ENCODE assay signal across 15 cellular contexts in genomic region chr1:203656796-203657620, GRCh38. TPM values are rescaled to one million over a fixed set of nuclear protein-coding genes. Genes with fewer than 3 reads are reported as not detected.
DNase-seq lines count a peak whose midpoint lies in the region; ATAC-seq and TF ChIP-seq lines count a peak whose summit lies in the region.
"Had no signal": no experiment of that assay in that cellular context is flagged by ENCODE, and none has a peak within 500 bp of the region (broad histone marks: within the 10 kb centered on the region; RNA-seq: fewer than 3 reads in every experiment).

No MANE protein-coding gene starts in this region.

- TF ChIP-seq CTCF in endothelial cell (IDR thresholded peaks at IDR 0.05; ENCODE audit: unreplicated experiment), result no peak
- TF ChIP-seq CTCF in stomach (IDR thresholded peaks at IDR 0.05), result no peak
- TF ChIP-seq CTCF in suprapubic skin (IDR thresholded peaks at IDR 0.05), result no peak

- no peak for TF ChIP-seq POLR2A in stomach (IDR thresholded peaks at IDR 0.05)
- no peak for TF ChIP-seq POLR2A in suprapubic skin (IDR thresholded peaks at IDR 0.05)

- intact Hi-C loops in activated CD4-positive, alpha-beta T cell treated with anti-CD3 and anti-CD28 coated beads, Interleukin-2, amount 10 ng/mL, durations not matched to agents 24 days and 14 days (cut with micrococcal nuclease), result no loop called here
- intact Hi-C loops in stomach (cut with DNase I; ENCODE audit: low total_unique reads) (no loop called here), sciatic nerve (cut with DNase I) (no loop called here)

- H3K4me1 Mint-ChIP-seq in activated CD4-positive, alpha-beta T cell treated with anti-CD3 and anti-CD28 coated beads, Interleukin-2, amount 10 ng/mL, durations not matched to agents 24 days and 14 days, result peaks cover 49% of the 10 kb centered on the region
- H3K4me1 Mint-ChIP-seq in endothelial cell (ENCODE audit: unreplicated experiment), result peaks cover 27% of the 10 kb centered on the region

- WGBS in stomach, 5 donors, result 37 to 53% (median 45%) methylated on average over 6 of the region's 6 CpGs
- WGBS in suprapubic skin, result 47% methylated on average over 6 of the region's 6 CpGs

- H3K9me3 ChIP-seq in stomach (no peaks in the 10 kb centered on the region), suprapubic skin (no peaks in the 10 kb centered on the region)

- H3K27me3 ChIP-seq in stomach (no peaks in the 10 kb centered on the region), suprapubic skin (no peaks in the 10 kb centered on the region)

- H3K4me3 ChIP-seq in stomach, result no peak overlapping the region
- H3K4me3 ChIP-seq in suprapubic skin, result no peak overlapping the region

- no peaks in the 10 kb centered on the region for H3K27me3 Mint-ChIP-seq in activated CD4-positive, alpha-beta T cell treated with anti-CD3 and anti-CD28 coated beads, Interleukin-2, amount 10 ng/mL, durations not matched to agents 24 days and 14 days
- peaks cover 2% of the 10 kb centered on the region for H3K27me3 Mint-ChIP-seq in endothelial cell (ENCODE audit: unreplicated experiment)
- H3K27me3 Mint-ChIP-seq: brain; naive thymus-derived CD8-positive, alpha-beta T cell had no signal

- H3K27ac ChIP-seq in stomach (peak overlapping the region in 3 of 5 donors; percentile 18 to 54 (median 36)), suprapubic skin (no peak overlapping the region)

- no peak for ATAC-seq in sciatic nerve
- ATAC-seq: naive thymus-derived CD8-positive, alpha-beta T cell had no signal

- DNase-seq in activated CD4-positive, alpha-beta T cell treated with anti-CD3 and anti-CD28 coated beads, Interleukin-2, amount 10 ng/mL, durations not matched to agents 24 days and 14 days, result no peak
- DNase-seq in activated CD4-positive, alpha-beta T cell treated with anti-CD3 and anti-CD28 coated beads, Interleukin-2, amount 50 U/mL, for 4 hours, result no peak
- peak; percentile 83 for DNase-seq in NCI-H146 (lab: John Stamatoyannopoulos, UW)
- DNase-seq in endothelial cell (ENCODE audit: low spot score), result no peak
- no peak for DNase-seq in stomach
- no peak for DNase-seq in medulla oblongata (ENCODE audit: extremely low spot score)
- DNase-seq in sciatic nerve (ENCODE audit: low spot score), result no peak
- DNase-seq in suprapubic skin (ENCODE audit: low spot score in 2 of 2), result no peak
- DNase-seq: activated effector memory CD4-positive, alpha-beta T cell treated with anti-CD3 and anti-CD28 coated beads, Interleukin-2, amount 50 U/mL, for 16 hours; glutamatergic neuron; naive thymus-derived CD8-positive, alpha-beta T cell; NCI-H1092; NCI-H774; Right ventricle myocardium superior had no signal

- H3K4me3 Mint-ChIP-seq in activated CD4-positive, alpha-beta T cell treated with anti-CD3 and anti-CD28 coated beads, Interleukin-2, amount 10 ng/mL, durations not matched to agents 24 days and 14 days, result no peak overlapping the region
- no peak overlapping the region for H3K4me3 Mint-ChIP-seq in endothelial cell (ENCODE audit: unreplicated experiment)

- H3K27ac Mint-ChIP-seq in activated CD4-positive, alpha-beta T cell treated with anti-CD3 and anti-CD28 coated beads, Interleukin-2, amount 10 ng/mL, durations not matched to agents 24 days and 14 days, result peak overlapping the region; percentile 23
- H3K27ac Mint-ChIP-seq in endothelial cell (ENCODE audit: unreplicated experiment), result peak overlapping the region; percentile 4

- no peaks in the 10 kb centered on the region for H3K9me3 Mint-ChIP-seq in activated CD4-positive, alpha-beta T cell treated with anti-CD3 and anti-CD28 coated beads, Interleukin-2, amount 10 ng/mL, durations not matched to agents 24 days and 14 days
- H3K9me3 Mint-ChIP-seq in endothelial cell (ENCODE audit: unreplicated experiment), result no peaks in the 10 kb centered on the region
- H3K9me3 Mint-ChIP-seq: brain; naive thymus-derived CD8-positive, alpha-beta T cell had no signal

- no peak for TF ChIP-seq EP300 in stomach (IDR thresholded peaks at IDR 0.05)
- TF ChIP-seq EP300 in suprapubic skin (IDR thresholded peaks at IDR 0.05), result no peak

- H3K4me1 ChIP-seq in stomach (peaks cover 14 to 72% (median 34%) of the 10 kb centered on the region in 4 donors), suprapubic skin (peaks cover 30% of the 10 kb centered on the region)

- H3K36me3 Mint-ChIP-seq in activated CD4-positive, alpha-beta T cell treated with anti-CD3 and anti-CD28 coated beads, Interleukin-2, amount 10 ng/mL, durations not matched to agents 24 days and 14 days (ENCODE audit: low read depth), result peaks cover 16% of the 10 kb centered on the region
- H3K36me3 Mint-ChIP-seq in endothelial cell (ENCODE audit: low read depth, unreplicated experiment), result no peaks in the 10 kb centered on the region

- H3K36me3 ChIP-seq in stomach (no peaks in the 10 kb centered on the region), suprapubic skin (no peaks in the 10 kb centered on the region)

RNA-seq across cellular contexts. Expression of gene ATP2B4, which starts 30.4 kb away (rescaled TPM):
- total RNA-seq in activated CD4-positive, alpha-beta T cell treated with anti-CD3 and anti-CD28 coated beads, Interleukin-2, amount 10 ng/mL, durations not matched to agents 24 days and 14 days, result 32.7 and 33.5 TPM in 2 replicates
- 137 TPM for total RNA-seq in endothelial cell (ENCODE audit: unreplicated experiment)
- 100 to 1,000 TPM in 2 of 5 donors, 10 to 100 TPM in 3; 38.5 to 353 (median 78.2) TPM for total RNA-seq in stomach
- 10 to 100 TPM in 1 of 3 donors, 1 to 10 TPM in 2; 4.4 to 23.6 (median 4.8) TPM for polyA plus RNA-seq in stomach
- total RNA-seq in sciatic nerve, result 107 TPM
- 100 to 1,000 TPM; 164 to 220 (median 166) TPM for total RNA-seq in suprapubic skin
